14 cellular contexts compared by ENCODE assay signal in genomic region chr17:77479372-77479781, GRCh38.
A peak's percentile ranks its signal among the peaks of the same experiment; 100 is the strongest.
DNase-seq lines count a peak whose midpoint lies in the region; ATAC-seq and TF ChIP-seq lines count a peak whose summit lies in the region.
"Had no signal": no experiment of that assay in that cellular context is flagged by ENCODE, and none has a peak within 500 bp of the region (broad histone marks: within the 10 kb centered on the region; RNA-seq: fewer than 3 reads in every experiment).

No MANE protein-coding gene starts in this region.

- H3K36me3 ChIP-seq in left ventricle myocardium inferior (peaks cover 21% of the 10 kb centered on the region), heart left ventricle (peaks cover 0 to 26% (median 18%) of the 10 kb centered on the region in 9 donors), vagina (peaks cover 0 to 21% of the 10 kb centered on the region in 2 donors)

- in situ Hi-C loops in astrocyte of the spinal cord (cut with HindIII; ENCODE audit: low sequenced_read_pairs), result no loop called here

- H3K4me1 Mint-ChIP-seq in mesothelial cell of epicardium, result peaks cover 61% of the 10 kb centered on the region

- H3K27ac ChIP-seq in left ventricle myocardium inferior (replicated peaks) (peak overlapping the region; percentile 16), heart left ventricle (peak overlapping the region in 1 of 12 donors; percentile 88), vagina (peak overlapping the region; percentile 90)
- H3K27ac ChIP-seq: upper lobe of right lung had no signal

- intact Hi-C loops in left ventricle myocardium inferior (cut with micrococcal nuclease) (no loop called here), heart left ventricle (cut with DNase I) (loop anchor here in 1 of 10 donors (5.0 kb wide), 1 partner anchor 47 kb away; no protein-coding TSS in a partner anchor), vagina (cut with DNase I) (loop anchor here (10.0 kb wide), 1 partner anchor 105 kb away; no protein-coding TSS in a partner anchor)

- no peaks in the 10 kb centered on the region for H3K9me3 Mint-ChIP-seq in mesothelial cell of epicardium

- TF ChIP-seq CTCF in left ventricle myocardium inferior (IDR thresholded peaks at IDR 0.05; ENCODE audit: borderline replicate concordance), result no peak
- TF ChIP-seq CTCF in heart left ventricle (IDR thresholded peaks at IDR 0.05), result no peak
- no peak for TF ChIP-seq CTCF in astrocyte of the spinal cord (IDR thresholded peaks at IDR 0.05; ENCODE audit: low read depth, low read length)
- TF ChIP-seq CTCF in mesothelial cell of epicardium (IDR thresholded peaks at IDR 0.05; ENCODE audit: unreplicated experiment), result no peak
- TF ChIP-seq CTCF in vagina (IDR thresholded peaks at IDR 0.05), result no peak

- H3K9me3 ChIP-seq in left ventricle myocardium inferior (replicated peaks) (no peaks in the 10 kb centered on the region), heart left ventricle (no peaks in the 10 kb centered on the region), vagina (no peaks in the 10 kb centered on the region)
- H3K9me3 ChIP-seq: BE2C, colonic mucosa, upper lobe of right lung had no signal

- 75 to 90% (median 89%) methylated on average over 9 to 17 of the region's 17 CpGs for WGBS in heart left ventricle, 4 donors

- H3K27me3 ChIP-seq in left ventricle myocardium inferior (ENCODE audit: low read depth) (no peaks in the 10 kb centered on the region), heart left ventricle (no peaks in the 10 kb centered on the region), vagina (no peaks in the 10 kb centered on the region)
- H3K27me3 ChIP-seq: BE2C, colonic mucosa, upper lobe of right lung had no signal

- H3K27me3 Mint-ChIP-seq in mesothelial cell of epicardium (ENCODE audit: low read depth), result no peaks in the 10 kb centered on the region

- peak overlapping the region; percentile 52 for H3K27ac Mint-ChIP-seq in mesothelial cell of epicardium

- no peak for ATAC-seq in heart left ventricle
- no peak for ATAC-seq in HG02798 (IDR thresholded peaks at IDR 0.05; ENCODE audit: poor library complexity, unreplicated experiment)

- H3K4me1 ChIP-seq in left ventricle myocardium inferior, result peaks cover 76% of the 10 kb centered on the region
- peaks cover 3 to 60% (median 46%) of the 10 kb centered on the region in 12 donors for H3K4me1 ChIP-seq in heart left ventricle
- peaks cover 96% of the 10 kb centered on the region for H3K4me1 ChIP-seq in vagina

- H3K36me3 Mint-ChIP-seq in mesothelial cell of epicardium, result peaks cover 8% of the 10 kb centered on the region

- no peak for DNase-seq in left ventricle myocardium inferior
- no peak for DNase-seq in heart left ventricle
- DNase-seq in astrocyte of the spinal cord (ENCODE audit: low read depth, low spot score), result peak; percentile 40
- DNase-seq in mesothelial cell of epicardium (ENCODE audit: low spot score in 2 of 2, unreplicated experiment in 2 of 2), result no peak
- no peak for DNase-seq in vagina (ENCODE audit: extremely low spot score in 2 of 2)
- no peak for DNase-seq in anterior cingulate cortex (lab: John Stamatoyannopoulos, UW)
- no peak for DNase-seq in SKM-1 treated with dmso at 0.1 percent for 144 hours (lab: John Stamatoyannopoulos, UW; ENCODE audit: unreplicated experiment)
- DNase-seq: activated gamma-delta T cell, colonic mucosa, NCI-H524, SHP77 treated with DMSO at 0.1 percent for 48 hours, upper lobe of right lung had no signal

- H3K4me3 Mint-ChIP-seq in mesothelial cell of epicardium, result no peak overlapping the region

- TF ChIP-seq POLR2A in heart left ventricle (IDR thresholded peaks at IDR 0.05), result no peak
- no peak for TF ChIP-seq POLR2A in vagina (IDR thresholded peaks at IDR 0.05)

- H3K4me3 ChIP-seq in left ventricle myocardium inferior, result no peak overlapping the region
- no peak overlapping the region for H3K4me3 ChIP-seq in heart left ventricle
- H3K4me3 ChIP-seq in astrocyte of the spinal cord (ENCODE audit: low read depth, low read length), result no peak overlapping the region
- H3K4me3 ChIP-seq in vagina, result peak overlapping the region in 1 of 2 donors; percentile 12
- H3K4me3 ChIP-seq: colonic mucosa, upper lobe of right lung had no signal
